10 cellular contexts compared by ENCODE assay signal in the genomic region with DNA sequence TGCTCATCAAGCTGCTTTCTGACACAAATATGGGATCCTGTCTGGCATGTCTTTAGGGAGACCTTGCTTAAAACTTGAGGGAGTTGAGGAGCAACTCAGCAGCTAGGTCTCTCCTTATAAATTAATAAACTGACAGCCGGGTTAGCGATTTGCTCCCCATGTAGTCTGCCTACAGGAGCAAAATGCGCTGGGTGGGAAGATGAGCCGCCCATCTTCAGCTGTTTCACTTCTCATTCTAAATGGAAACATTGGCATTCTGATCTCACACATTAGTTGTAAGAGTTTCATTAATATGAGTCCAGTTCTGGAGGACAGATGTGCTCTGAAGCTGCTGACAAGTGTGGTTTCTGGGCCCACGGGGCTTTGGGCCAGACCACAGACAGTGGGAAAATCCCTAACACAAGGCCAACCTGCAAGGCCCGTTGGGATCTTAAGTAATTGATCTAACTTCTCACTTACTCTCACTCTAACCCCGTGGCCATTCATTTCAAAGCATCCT.
DNase-seq lines count a peak whose midpoint lies in the region; ATAC-seq, FAIRE-seq and TF ChIP-seq lines count a peak whose summit lies in the region.
"Had no signal": no experiment of that assay in that cellular context is flagged by ENCODE, and none has a peak within 500 bp of the region (broad histone marks: within the 10 kb centered on the region; RNA-seq: fewer than 3 reads in every experiment).

No MANE protein-coding gene starts in this region.

- POLR2A ChIA-PET in GM12878 (lab: Charles Lee): interaction anchor here (1.0 to 2.0 kb wide), 6 partner anchors 10 to 67 kb away, joined by 3 to 16 read pairs (median 7); no protein-coding TSS in a partner anchor

- RAD21 ChIA-PET in GM12878 (lab: Charles Lee; ENCODE audit: unreplicated experiment): interaction anchor here (0.6 to 2.1 kb wide), 18 partner anchors 11 to 1523 kb away, joined by 3 to 46 read pairs (median 4); no protein-coding TSS in a partner anchor

- H4K20me1 ChIP-seq in GM12878 (ENCODE audit: control insufficient read depth, insufficient read depth): no peaks in the 10 kb centered on the region

- BruUV-seq in GM12878 (replicated peaks; lab: Mats Ljungman, UMichigan): no TSS peak

- H3K36me3 ChIP-seq in GM12878 (ENCODE audit: control insufficient read depth in 2 of 2, insufficient read depth in 2 of 2, low read length in 1 of 2): no peaks in the 10 kb centered on the region
- no peaks in the 10 kb centered on the region for H3K36me3 ChIP-seq in esophagus muscularis mucosa

- H2AFZ ChIP-seq in GM12878 (ENCODE audit: control insufficient read depth, low read depth, low read length): peak overlapping the region; percentile 90

- no peaks in the 10 kb centered on the region for H3K27me3 ChIP-seq in GM12878 (replicated peaks in 1 of 2; ENCODE audit: control insufficient read depth in 2 of 2, insufficient read depth in 2 of 2, low read length in 1 of 2)
- no peaks in the 10 kb centered on the region for H3K27me3 ChIP-seq in esophagus muscularis mucosa

- no peak for TF ChIP-seq RAD21 in GM12878 (IDR thresholded peaks at IDR 0.05; ENCODE audit: insufficient read depth, low read depth, low read length)

- DNase-seq in EL (peak; percentile 19), GM12878 (ENCODE audit: low read depth, low spot score) (peak; percentile 85), esophagus muscularis mucosa (ENCODE audit: extremely low spot score) (no peak), T1000 (lab: John Stamatoyannopoulos, UW) (no peak), amygdala (lab: John Stamatoyannopoulos, UW) (no peak)
- DNase-seq in central memory CD4-positive, alpha-beta T cell: no peak
- DNase-seq: Calu3 had no signal

- TF ChIP-seq CTCF in GM12878 (IDR thresholded peaks at IDR 0.05 in 2 of 3, conservative IDR thresholded peaks at IDR 0.05 in 1 of 3; ENCODE audit: control insufficient read depth in 2 of 3, extremely low read depth in 1 of 3, insufficient read depth in 1 of 3, low read depth in 3 of 3, low read length in 3 of 3) (no peak), esophagus muscularis mucosa (IDR thresholded peaks at IDR 0.05) (no peak)

- H3K9me3 ChIP-seq in GM12878 (replicated peaks; ENCODE audit: control insufficient read depth, insufficient read depth, low read length) (no peaks in the 10 kb centered on the region), esophagus muscularis mucosa (peaks cover 0 to 10% (median 0%) of the 10 kb centered on the region in 4 donors)

- H3K4me3 ChIP-seq in GM12878: peak overlapping the region; percentile 20; the same call in 1 of the 2 replicates
- no peak overlapping the region for H3K4me3 ChIP-seq in esophagus muscularis mucosa

- TF ChIP-seq EP300 in GM12878 (IDR thresholded peaks at IDR 0.05; ENCODE audit: borderline replicate concordance in 1 of 2, control insufficient read depth in 1 of 2, low read depth in 2 of 2, low read length in 2 of 2): peak; percentile 83 to 86; a peak in 3 of 4 replicates
- TF ChIP-seq EP300 in esophagus muscularis mucosa (IDR thresholded peaks at IDR 0.05): no peak

- in situ Hi-C loops in GM12878 (cut with MboI): no loop called here

- WGBS in GM12878 (ENCODE audit: insufficient coverage, insufficient replicate concordance, low lambda C conversion rate, missing lambda C conversion rate): 34% methylated on average over 7 of the region's 7 CpGs
- WGBS in esophagus muscularis mucosa: 83% methylated on average over 7 of the region's 7 CpGs

- H3K4me2 ChIP-seq in GM12878 (ENCODE audit: control insufficient read depth, insufficient read depth): peak overlapping the region; percentile 94

- SMC1A ChIA-PET in GM12878 (lab: Charles Lee; ENCODE audit: uncharacterized antibody, unreplicated experiment): interaction anchor here (0.5 to 2.2 kb wide), 24 partner anchors 9 to 1287 kb away, joined by 3 to 28 read pairs (median 5); no protein-coding TSS in a partner anchor

- FAIRE-seq in GM12878 (lab: Jason Lieb, UNC): peak; percentile 80
- FAIRE-seq: islet of Langerhans had no signal

- peak overlapping the region; percentile 88 for H3K27ac ChIP-seq in GM12878 (ENCODE audit: control insufficient read depth, insufficient read depth)
- peak overlapping the region in 2 of 4 donors; percentile 0 to 19 for H3K27ac ChIP-seq in esophagus muscularis mucosa (replicated peaks in 1 of 4)

- CTCF ChIA-PET in GM12878 (lab: Yijun Ruan, JAX): interaction anchor here (0.7 to 2.1 kb wide), 13 partner anchors 8 to 179 kb away, joined by 3 to 16 read pairs (median 5); no protein-coding TSS in a partner anchor

- H3K4me1 ChIP-seq in GM12878 (ENCODE audit: control insufficient read depth, insufficient read depth, low read length): peaks cover 16% of the 10 kb centered on the region
- no peaks in the 10 kb centered on the region for H3K4me1 ChIP-seq in esophagus muscularis mucosa

- no peaks in the 10 kb centered on the region for H3K79me2 ChIP-seq in GM12878 (ENCODE audit: control insufficient read depth, insufficient read depth, low read length)

- peak overlapping the region; percentile 63 for H3K9ac ChIP-seq in GM12878 (ENCODE audit: control insufficient read depth, insufficient read depth, low read length)

- TF ChIP-seq POLR2A in GM12878 (IDR thresholded peaks at IDR 0.05; ENCODE audit: low read depth, low read length) (no peak), esophagus muscularis mucosa (IDR thresholded peaks at IDR 0.05; ENCODE audit: low read depth) (no peak)

- intact Hi-C loops in GM12878 (cut with micrococcal nuclease; ENCODE audit: unreplicated experiment) (loop anchor here (2.0 to 10.0 kb wide), 2 partner anchors 15 to 637 kb away; no protein-coding TSS in a partner anchor), esophagus muscularis mucosa (cut with DNase I) (no loop called here)

- ATAC-seq in GM19351 (IDR thresholded peaks at IDR 0.05; ENCODE audit: unreplicated experiment): peak; percentile 88
- peak; percentile 55 for ATAC-seq in HG03064 (IDR thresholded peaks at IDR 0.05; ENCODE audit: low read depth, unreplicated experiment)
- ATAC-seq in GM12878: peak; percentile 90

TF ChIP-seq in GM12878, 131 proteins besides CTCF, POLR2A, EP300 and RAD21 (continues in another document):
- TF ChIP-seq KAT2A (conservative IDR thresholded peaks at IDR 0.05; ENCODE audit: control insufficient read depth, low read depth, low read length) (no peak), SMAD5 (IDR thresholded peaks at IDR 0.05; ENCODE audit: low read depth) (no peak), ESRRA (IDR thresholded peaks at IDR 0.05; ENCODE audit: low read length) (no peak), TCF12 (IDR thresholded peaks at IDR 0.05; ENCODE audit: low read depth, low read length) (0 out of 2 replicates have a peak, but pooled peaks have one; percentile 47), NFXL1 (IDR thresholded peaks at IDR 0.05; ENCODE audit: borderline replicate concordance) (no peak), NR2F1 (conservative IDR thresholded peaks at IDR 0.05) (peak; percentile 58), CHD1 (IDR thresholded peaks at IDR 0.05; ENCODE audit: low read depth, low read length) (no peak), STAT3 (IDR thresholded peaks at IDR 0.05; ENCODE audit: low read depth, low read length) (no peak), FOXK2 (IDR thresholded peaks at IDR 0.05) (no peak)
- TF ChIP-seq, protein P1, sequence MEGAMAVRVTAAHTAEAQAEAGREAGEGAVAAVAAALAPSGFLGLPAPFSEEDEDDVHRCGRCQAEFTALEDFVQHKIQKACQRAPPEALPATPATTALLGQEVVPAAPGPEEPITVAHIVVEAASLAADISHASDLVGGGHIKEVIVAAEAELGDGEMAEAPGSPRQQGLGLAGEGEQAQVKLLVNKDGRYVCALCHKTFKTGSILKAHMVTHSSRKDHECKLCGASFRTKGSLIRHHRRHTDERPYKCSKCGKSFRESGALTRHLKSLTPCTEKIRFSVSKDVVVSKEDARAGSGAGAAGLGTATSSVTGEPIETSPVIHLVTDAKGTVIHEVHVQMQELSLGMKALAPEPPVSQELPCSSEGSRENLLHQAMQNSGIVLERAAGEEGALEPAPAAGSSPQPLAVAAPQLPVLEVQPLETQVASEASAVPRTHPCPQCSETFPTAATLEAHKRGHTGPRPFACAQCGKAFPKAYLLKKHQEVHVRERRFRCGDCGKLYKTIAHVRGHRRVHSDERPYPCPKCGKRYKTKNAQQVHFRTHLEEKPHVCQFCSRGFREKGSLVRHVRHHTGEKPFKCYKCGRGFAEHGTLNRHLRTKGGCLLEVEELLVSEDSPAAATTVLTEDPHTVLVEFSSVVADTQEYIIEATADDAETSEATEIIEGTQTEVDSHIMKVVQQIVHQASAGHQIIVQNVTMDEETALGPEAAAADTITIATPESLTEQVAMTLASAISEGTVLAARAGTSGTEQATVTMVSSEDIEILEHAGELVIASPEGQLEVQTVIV (IDR thresholded peaks at IDR 0.05; ENCODE audit: borderline replicate concordance, partially characterized antibody): no peak
- TF ChIP-seq, protein P2, sequence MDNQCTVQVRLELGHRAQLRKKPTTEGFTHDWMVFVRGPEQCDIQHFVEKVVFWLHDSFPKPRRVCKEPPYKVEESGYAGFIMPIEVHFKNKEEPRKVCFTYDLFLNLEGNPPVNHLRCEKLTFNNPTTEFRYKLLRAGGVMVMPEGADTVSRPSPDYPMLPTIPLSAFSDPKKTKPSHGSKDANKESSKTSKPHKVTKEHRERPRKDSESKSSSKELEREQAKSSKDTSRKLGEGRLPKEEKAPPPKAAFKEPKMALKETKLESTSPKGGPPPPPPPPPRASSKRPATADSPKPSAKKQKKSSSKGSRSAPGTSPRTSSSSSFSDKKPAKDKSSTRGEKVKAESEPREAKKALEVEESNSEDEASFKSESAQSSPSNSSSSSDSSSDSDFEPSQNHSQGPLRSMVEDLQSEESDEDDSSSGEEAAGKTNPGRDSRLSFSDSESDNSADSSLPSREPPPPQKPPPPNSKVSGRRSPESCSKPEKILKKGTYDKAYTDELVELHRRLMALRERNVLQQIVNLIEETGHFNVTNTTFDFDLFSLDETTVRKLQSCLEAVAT (IDR thresholded peaks at IDR 0.05): peak; percentile 92
- TF ChIP-seq, protein P3, sequence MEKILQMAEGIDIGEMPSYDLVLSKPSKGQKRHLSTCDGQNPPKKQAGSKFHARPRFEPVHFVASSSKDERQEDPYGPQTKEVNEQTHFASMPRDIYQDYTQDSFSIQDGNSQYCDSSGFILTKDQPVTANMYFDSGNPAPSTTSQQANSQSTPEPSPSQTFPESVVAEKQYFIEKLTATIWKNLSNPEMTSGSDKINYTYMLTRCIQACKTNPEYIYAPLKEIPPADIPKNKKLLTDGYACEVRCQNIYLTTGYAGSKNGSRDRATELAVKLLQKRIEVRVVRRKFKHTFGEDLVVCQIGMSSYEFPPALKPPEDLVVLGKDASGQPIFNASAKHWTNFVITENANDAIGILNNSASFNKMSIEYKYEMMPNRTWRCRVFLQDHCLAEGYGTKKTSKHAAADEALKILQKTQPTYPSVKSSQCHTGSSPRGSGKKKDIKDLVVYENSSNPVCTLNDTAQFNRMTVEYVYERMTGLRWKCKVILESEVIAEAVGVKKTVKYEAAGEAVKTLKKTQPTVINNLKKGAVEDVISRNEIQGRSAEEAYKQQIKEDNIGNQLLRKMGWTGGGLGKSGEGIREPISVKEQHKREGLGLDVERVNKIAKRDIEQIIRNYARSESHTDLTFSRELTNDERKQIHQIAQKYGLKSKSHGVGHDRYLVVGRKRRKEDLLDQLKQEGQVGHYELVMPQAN (conservative IDR thresholded peaks at IDR 0.05): no peak

Comparison
In these comparisons a context has a peak if more than half of its experiments do, and no peak if none do; other contexts are left out.
1. DNase-seq: peak in EL (single experiment) and GM12878 (single experiment); none in esophagus muscularis mucosa (single experiment), T1000 (single experiment), central memory CD4-positive, alpha-beta T cell (single experiment) and amygdala (0 of 56).
2. Peak in every context shown above with its lines, with median percentiles within 50 percentile points of each other: ATAC-seq.